9 cellular contexts compared by ENCODE assay signal in the genomic region with DNA sequence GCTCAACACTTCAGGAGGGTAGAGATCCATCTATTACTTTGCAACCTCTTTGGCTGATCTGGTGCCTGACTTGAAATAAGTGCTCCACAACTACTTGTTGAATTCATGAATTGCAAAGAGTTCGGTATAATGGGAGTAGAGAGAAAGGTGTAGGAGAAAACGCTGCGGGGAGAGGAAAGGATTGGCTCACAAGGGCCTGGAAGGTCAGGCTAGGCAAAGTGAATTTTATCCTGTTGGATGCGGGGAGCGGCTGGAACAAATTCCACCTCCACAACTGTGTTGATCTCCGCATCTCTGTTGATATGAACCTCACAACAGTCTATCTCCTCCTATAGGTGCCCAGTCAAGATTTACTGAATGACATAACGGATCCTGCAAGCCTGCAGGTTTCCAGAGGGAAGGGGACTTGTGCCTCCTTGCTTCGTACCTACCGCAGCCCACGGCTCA. TPM values are rescaled to one million over a fixed set of nuclear protein-coding genes. Genes with fewer than 3 reads are reported as not detected.
DNase-seq lines count a peak whose midpoint lies in the region; ATAC-seq, FAIRE-seq and TF ChIP-seq lines count a peak whose summit lies in the region.
"Had no signal": no experiment of that assay in that cellular context is flagged by ENCODE, and none has a peak within 500 bp of the region (broad histone marks: within the 10 kb centered on the region; RNA-seq: fewer than 3 reads in every experiment).

No MANE protein-coding gene starts in this region.

- no peak for TF ChIP-seq CTCF in Loucy (conservative IDR thresholded peaks at IDR 0.05; ENCODE audit: low read length)

- H3K27me3 ChIP-seq in Loucy (ENCODE audit: insufficient read depth, low read length, poor library complexity, severe bottlenecking), result no peaks in the 10 kb centered on the region
- H3K27me3 ChIP-seq in muscle layer of duodenum (ENCODE audit: low read depth, low read length), result no peaks in the 10 kb centered on the region

- H3K4me3 ChIP-seq in GM08714 (ENCODE audit: low read length), result peak overlapping the region; percentile 90
- peak overlapping the region; percentile 98 for H3K4me3 ChIP-seq in Loucy (ENCODE audit: low read length, poor library complexity, severe bottlenecking)
- H3K4me3 ChIP-seq in muscle layer of duodenum (ENCODE audit: low read depth in 1 of 2, low read length in 2 of 2), result peak overlapping the region; percentile 94 to 95

- no peaks in the 10 kb centered on the region for H4K20me1 ChIP-seq in Loucy (ENCODE audit: insufficient read depth, low read length, poor library complexity, severe bottlenecking)

- H3K9ac ChIP-seq in Loucy (ENCODE audit: low read depth, low read length, poor library complexity, severe bottlenecking), result peak overlapping the region; percentile 89

- no peak overlapping the region for H2AFZ ChIP-seq in Loucy (ENCODE audit: low read length)

- no peak for TF ChIP-seq POLR2A in H54 (IDR thresholded peaks at IDR 0.05; ENCODE audit: low read depth, low read length)

- H3F3A ChIP-seq in Loucy (ENCODE audit: low read depth), result peaks cover 2% of the 10 kb centered on the region; the same call in 1 of the 2 replicates

- peak overlapping the region; percentile 48 for H3K27ac ChIP-seq in muscle layer of duodenum (ENCODE audit: low read length)

- no peaks in the 10 kb centered on the region for H3K9me3 ChIP-seq in Loucy (ENCODE audit: insufficient read depth, low read depth, low read length)
- H3K9me3 ChIP-seq in muscle layer of duodenum (ENCODE audit: control insufficient read depth in 1 of 2, low read length in 2 of 2), result no peaks in the 10 kb centered on the region

- no peak for FAIRE-seq in H54 (lab: Jason Lieb, UNC)
- FAIRE-seq: TTC549 had no signal

- H3K9me2 ChIP-seq in Loucy (replicated peaks; ENCODE audit: low read depth, low read length), result no peaks in the 10 kb centered on the region

- peak; percentile 35 for DNase-seq in dermis blood vessel endothelial cell
- no peak for DNase-seq in NCI-H2081 (lab: John Stamatoyannopoulos, UW)
- DNase-seq in GM19240 (ENCODE audit: insufficient read length, low spot score), result no peak
- DNase-seq in H54 (ENCODE audit: insufficient read length, low spot score), result no peak

- H3K36me3 ChIP-seq in Loucy (ENCODE audit: insufficient read depth, low read length), result no peaks in the 10 kb centered on the region
- no peaks in the 10 kb centered on the region for H3K36me3 ChIP-seq in muscle layer of duodenum (ENCODE audit: control insufficient read depth in 1 of 2, insufficient read depth in 2 of 2, low read length in 2 of 2)

- H3K4me2 ChIP-seq in Loucy (ENCODE audit: low read depth, low read length, poor library complexity, severe bottlenecking), result peak overlapping the region; percentile 90

- peaks cover 51% of the 10 kb centered on the region for H3K79me2 ChIP-seq in Loucy (ENCODE audit: insufficient read depth, low read length)

- no peak for ATAC-seq in GM18502 (IDR thresholded peaks at IDR 0.05; ENCODE audit: poor library complexity, unreplicated experiment)

- peaks cover 32% of the 10 kb centered on the region for H3K4me1 ChIP-seq in Loucy (ENCODE audit: insufficient read depth, low read length, poor library complexity, severe bottlenecking)
- H3K4me1 ChIP-seq in muscle layer of duodenum (ENCODE audit: control insufficient read depth in 1 of 2, insufficient read depth in 2 of 2, low read length in 2 of 2), result peaks cover 5 to 11% of the 10 kb centered on the region in 2 donors

RNA-seq across cellular contexts. Expression of gene SLX4, which starts 0.7 kb away (rescaled TPM):
- 2.7 and 5.6 TPM in 2 replicates for total RNA-seq in dermis blood vessel endothelial cell

RNA-seq across cellular contexts. Expression of gene NLRC3, which starts 33.5 kb away (rescaled TPM):
- total RNA-seq in dermis blood vessel endothelial cell, result 2.0 and 9.5 TPM in 2 replicates

RNA-seq across cellular contexts. Expression of gene DNASE1, which starts 43.8 kb away (rescaled TPM):
- total RNA-seq in dermis blood vessel endothelial cell, result 16.8 and 20.8 TPM in 2 replicates
